In genomic region chr12:13379531-13379930, GRCh38 we compare ENCODE assay signal across 23 cellular contexts.
"Had no signal": no experiment of that assay in that cellular context is flagged by ENCODE, and none has a peak within 500 bp of the region (broad histone marks: within the 10 kb centered on the region; RNA-seq: fewer than 3 reads in every experiment).

No MANE protein-coding gene starts in this region.

- H3K27ac Mint-ChIP-seq: IgD-negative memory B cell had no signal

- H3K9me3 ChIP-seq: Peyer's patch, SJCRH30 had no signal

- H3K27ac ChIP-seq: HL-60, KMS-11, Peyer's patch, SJCRH30 had no signal

- H3K36me3 ChIP-seq: Peyer's patch, SJCRH30 had no signal

- H3K4me1 ChIP-seq: Peyer's patch had no signal

- H3K27me3 ChIP-seq: Peyer's patch, SJCRH30 had no signal

- H3K9ac ChIP-seq: KMS-11 had no signal

- DNase-seq: Kasumi-1, MM.1S, NCI-H1092 treated with DMSO at 0.1 percent for 48 hours, NCI-H1436, NCI-H187, NCI-H2029, NCI-H2081 treated with DMSO at 0.1 percent for 48 hours, NCI-H2171, NCI-H226, NCI-H446, NCI-H510A, NCI-H774, OCI-M1, PC-9, Peyer's patch, SHP77 treated with DMSO at 0.1 percent for 48 hours, SJCRH30 had no signal

- H3K4me1 Mint-ChIP-seq: IgD-negative memory B cell had no signal

- H3K4me3 ChIP-seq: K562, PC-9, Peyer's patch, SJCRH30 had no signal

- ATAC-seq: K562, Right ventricle myocardium inferior, SK-N-SH treated with all-trans-retinoic acid at 6 μM for 48 hours had no signal
